In the genomic region with DNA sequence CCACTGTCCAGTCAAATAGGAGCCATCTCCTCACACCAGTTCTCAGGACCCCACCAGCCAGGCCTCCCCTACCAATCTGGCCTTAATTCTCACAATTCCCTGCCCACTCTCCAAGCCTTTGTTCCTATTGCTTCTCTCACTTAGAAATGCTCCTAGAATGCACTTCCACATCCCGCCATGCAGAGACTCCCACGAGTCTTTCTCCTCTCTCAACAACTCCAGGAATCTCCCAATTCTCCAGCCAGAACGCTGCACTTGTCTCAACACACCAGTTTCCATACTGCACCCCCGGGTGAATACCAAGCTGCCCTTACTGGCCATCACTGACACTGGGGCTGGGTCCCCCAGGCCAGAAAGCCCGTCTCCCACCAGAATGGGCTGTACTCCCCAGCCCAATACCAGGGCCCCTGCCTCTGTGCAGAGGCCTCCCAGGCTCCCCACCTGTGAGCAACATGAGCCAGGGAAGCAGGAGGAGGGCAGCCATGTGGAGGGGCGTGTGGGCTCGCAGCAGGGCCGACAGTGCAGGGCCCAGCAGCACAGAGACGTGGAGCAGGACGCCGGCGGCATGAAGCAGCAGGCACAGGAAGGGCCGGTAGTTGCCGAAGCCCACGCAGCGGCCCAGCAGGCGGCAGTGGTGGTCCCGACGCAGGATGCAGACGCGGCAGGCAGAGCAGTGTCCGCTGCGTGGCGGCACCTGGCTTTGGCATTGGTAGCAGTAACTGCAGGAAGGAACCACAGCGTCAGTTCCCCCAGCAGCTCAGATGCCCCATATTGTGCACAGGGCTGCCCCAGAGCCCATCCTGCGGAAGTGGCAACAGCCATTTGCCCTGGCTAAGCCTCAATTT, we compare ENCODE assay signal across 6 cellular contexts. TPM values are rescaled to one million over a fixed set of nuclear protein-coding genes. Genes with fewer than 3 reads are reported as not detected.
DNase-seq lines count a peak whose midpoint lies in the region; TF ChIP-seq lines count a peak whose summit lies in the region.

No MANE protein-coding gene starts in this region.

- peak; percentile 67 for TF ChIP-seq CTCF in BJ (IDR thresholded peaks at IDR 0.05; ENCODE audit: insufficient read depth, low read depth, low read length)
- TF ChIP-seq CTCF in OCI-LY3 (IDR thresholded peaks at IDR 0.05; ENCODE audit: low read depth, low read length) = peak; percentile 80
- peak; percentile 54 for TF ChIP-seq CTCF in cardiac fibroblast (IDR thresholded peaks at IDR 0.05; ENCODE audit: low read depth, low read length)

- DNase-seq in BJ (ENCODE audit: low read depth) (no peak), cardiac fibroblast (ENCODE audit: low read depth in 2 of 2) (peak; percentile 43 to 65), posterior vena cava (ENCODE audit: low spot score) (peak; percentile 90), NCI-H2171 (lab: John Stamatoyannopoulos, UW) (no peak), NCI-H2029 (lab: John Stamatoyannopoulos, UW) (no peak)

- intact Hi-C loops in posterior vena cava (cut with DNase I) = no loop called here

- peak overlapping the region; percentile 96 for H3K4me2 ChIP-seq in OCI-LY3 (ENCODE audit: low read length)

- peaks cover 9% of the 10 kb centered on the region for H3K36me3 ChIP-seq in BJ (ENCODE audit: control insufficient read depth, insufficient read depth, low read length)
- peaks cover 13% of the 10 kb centered on the region for H3K36me3 ChIP-seq in OCI-LY3 (replicated peaks; ENCODE audit: low read depth, low read length)

- CTCF ChIA-PET in BJ (lab: Yijun Ruan, JAX) = interaction anchor here (1.5 kb wide), 1 partner anchor 11 kb away, joined by 4 read pairs; no protein-coding TSS in a partner anchor

- H3K79me2 ChIP-seq in OCI-LY3 (ENCODE audit: low read length) = no peaks in the 10 kb centered on the region; the same call in 1 of the 2 replicates

- H3K9ac ChIP-seq in OCI-LY3 (ENCODE audit: low read length) = peak overlapping the region; percentile 84

- no peak overlapping the region for H2AFZ ChIP-seq in OCI-LY3 (ENCODE audit: low read depth, low read length)

- POLR2A ChIA-PET in BJ (lab: Charles Lee) = no interaction called here

- H3K9me3 ChIP-seq in OCI-LY3 (ENCODE audit: insufficient read depth, low read length) = no peaks in the 10 kb centered on the region

- no peak overlapping the region for H3K4me3 ChIP-seq in BJ (ENCODE audit: low read depth, low read length)
- peak overlapping the region; percentile 82 for H3K4me3 ChIP-seq in OCI-LY3 (ENCODE audit: low read length)
- H3K4me3 ChIP-seq in cardiac fibroblast (replicated peaks in 1 of 2; ENCODE audit: low read depth in 2 of 2, low read length in 2 of 2) = no peak overlapping the region

- H3K4me1 ChIP-seq in OCI-LY3 (ENCODE audit: low read length) = peaks cover 22% of the 10 kb centered on the region

- H3K27me3 ChIP-seq in BJ (ENCODE audit: control insufficient read depth, insufficient read depth, low read length) (peaks cover 5% of the 10 kb centered on the region; the same call in 1 of the 2 replicates), OCI-LY3 (ENCODE audit: low read depth, low read length) (0 out of 2 replicates have a peak, but pooled peaks cover 2% of the 10 kb centered on the region)

- H3K27ac ChIP-seq in OCI-LY3 (ENCODE audit: low read length) = peak overlapping the region; percentile 25

- H4K20me1 ChIP-seq in OCI-LY3 (ENCODE audit: insufficient read depth, low read length) = no peaks in the 10 kb centered on the region

RNA-seq across cellular contexts. Expression of a gene that starts 2.4 kb away (rescaled TPM):
- polyA plus RNA-seq in BJ (2011; rRNA removed) = 9.1 and 11.9 TPM in 2 replicates
- 3.7 and 4.0 TPM in 2 replicates for polyA minus RNA-seq in BJ (2011; rRNA and poly(A)+ RNA removed)
- 1 to 10 TPM; 9.0 TPM for total RNA-seq in posterior vena cava

RNA-seq across cellular contexts. Expression of a gene that starts 3.2 kb away (rescaled TPM):
- polyA plus RNA-seq in BJ (2011; rRNA removed) = not detected in 2 replicates
- not detected in 2 replicates for polyA minus RNA-seq in BJ (2011; rRNA and poly(A)+ RNA removed)
- total RNA-seq in posterior vena cava = under 1 TPM; 0.14 to 0.51 TPM

RNA-seq across cellular contexts. Expression of a gene that starts 24.9 kb away (rescaled TPM):
- polyA plus RNA-seq in BJ (2011; rRNA removed) = 30.4 and 44.0 TPM in 2 replicates
- polyA minus RNA-seq in BJ (2011; rRNA and poly(A)+ RNA removed) = 8.6 and 9.0 TPM in 2 replicates
- 10 to 100 TPM; 38.6 to 73.9 TPM for total RNA-seq in posterior vena cava

RNA-seq across cellular contexts. Expression of a gene that starts 33.0 kb away (rescaled TPM):
- 24.0 and 31.1 TPM in 2 replicates for polyA plus RNA-seq in BJ (2011; rRNA removed)
- polyA minus RNA-seq in BJ (2011; rRNA and poly(A)+ RNA removed) = 23.6 and 31.0 TPM in 2 replicates
- 10 to 100 TPM; 23.4 to 31.1 TPM for total RNA-seq in posterior vena cava

RNA-seq across cellular contexts. Expression of a gene that starts 49.4 kb away (rescaled TPM):
- 0.12 and 0.15 TPM in 2 replicates for polyA plus RNA-seq in BJ (2011; rRNA removed)
- polyA minus RNA-seq in BJ (2011; rRNA and poly(A)+ RNA removed) = 0.19 TPM in 1 of 2 replicates, not detected in the other
- under 1 TPM; 0.24 to 0.46 TPM for total RNA-seq in posterior vena cava

Comparison
In these comparisons a context has a peak if more than half of its experiments do, and no peak if none do; other contexts are left out.
1. DNase-seq: peak in cardiac fibroblast (2 of 2) and posterior vena cava (single experiment); none in BJ (single experiment), NCI-H2171 (single experiment) and NCI-H2029 (single experiment).
2. Peak in every context shown above with its lines, with median percentiles within 50 percentile points of each other: CTCF ChIP-seq.